Comparison of ENCODE assay signal across 16 cellular contexts in genomic region chr17:10739341-10739905, GRCh38. TPM values are rescaled to one million over a fixed set of nuclear protein-coding genes. Genes with fewer than 3 reads are reported as not detected.
A peak's percentile ranks its signal among the peaks of the same experiment; 100 is the strongest.
DNase-seq lines count a peak whose midpoint lies in the region; ATAC-seq and TF ChIP-seq lines count a peak whose summit lies in the region.
"Had no signal": no experiment of that assay in that cellular context is flagged by ENCODE, and none has a peak within 500 bp of the region (broad histone marks: within the 10 kb centered on the region; RNA-seq: fewer than 3 reads in every experiment).

No MANE protein-coding gene starts in this region.

- H3K9me3 ChIP-seq in right atrium auricular region: no peaks in the 10 kb centered on the region
- no peaks in the 10 kb centered on the region for H3K9me3 ChIP-seq in esophagus squamous epithelium
- H3K9me3 ChIP-seq: Peyer's patch had no signal

- H3K36me3 ChIP-seq in right atrium auricular region (no peaks in the 10 kb centered on the region), mesendoderm (ENCODE audit: control insufficient read depth, insufficient read depth, low read length) (no peaks in the 10 kb centered on the region), esophagus squamous epithelium (no peaks in the 10 kb centered on the region)
- H3K36me3 ChIP-seq: Peyer's patch had no signal

- ATAC-seq in Right ventricle myocardium superior (ENCODE audit: poor library complexity) (no peak), HG02840 (IDR thresholded peaks at IDR 0.05; ENCODE audit: low FRiP score, unreplicated experiment) (no peak)

- H3K4me1 ChIP-seq in right atrium auricular region: peaks cover 0 to 4% of the 10 kb centered on the region in 2 donors
- H3K4me1 ChIP-seq in mesendoderm (ENCODE audit: control insufficient read depth, low read depth, low read length): no peaks in the 10 kb centered on the region
- peaks cover 0 to 33% (median 4%) of the 10 kb centered on the region in 3 donors for H3K4me1 ChIP-seq in esophagus squamous epithelium

- no peak overlapping the region for H2BK120ac ChIP-seq in mesendoderm (ENCODE audit: low read depth, low read length)

- H2BK15ac ChIP-seq in mesendoderm (replicated peaks; ENCODE audit: low read depth): no peak overlapping the region

- peak overlapping the region; percentile 19 for H3K56ac ChIP-seq in mesendoderm (ENCODE audit: low read length)

- no peak for TF ChIP-seq POLR2A in esophagus squamous epithelium (IDR thresholded peaks at IDR 0.05)

- no peak overlapping the region for H3K4me2 ChIP-seq in mesendoderm (ENCODE audit: low read length)

- no peak overlapping the region for H2AK5ac ChIP-seq in mesendoderm (ENCODE audit: low read length)

- intact Hi-C loops in Right ventricle myocardium superior (cut with DNase I) (no loop called here), esophagus squamous epithelium (cut with DNase I) (no loop called here)

- no peak overlapping the region for H3K18ac ChIP-seq in mesendoderm (ENCODE audit: low read length)

- H3K27me3 ChIP-seq in right atrium auricular region: no peaks in the 10 kb centered on the region
- H3K27me3 ChIP-seq in mesendoderm (ENCODE audit: insufficient read depth, low read length, poor library complexity): no peaks in the 10 kb centered on the region
- H3K27me3 ChIP-seq in esophagus squamous epithelium: no peaks in the 10 kb centered on the region
- H3K27me3 ChIP-seq: Peyer's patch had no signal

- no peak overlapping the region for H2BK5ac ChIP-seq in mesendoderm (ENCODE audit: low read length)

- WGBS in mesendoderm (ENCODE audit: extremely low coverage, insufficient coverage, low lambda C conversion rate): no CpG with 5 or more reads among the region's 6 CpGs
- 77 to 89% methylated on average over 6 of the region's 6 CpGs for WGBS in esophagus squamous epithelium, 2 donors

- no peak overlapping the region for H3K23ac ChIP-seq in mesendoderm (ENCODE audit: low read length)

- no peak overlapping the region for H4K8ac ChIP-seq in mesendoderm (ENCODE audit: low read depth, low read length)

- DNase-seq in right atrium auricular region (ENCODE audit: low spot score) (peak; percentile 53), Right ventricle myocardium superior (no peak), mesendoderm (no peak), retina (peak; percentile 61), NCI-H187 treated with DMSO at 0.1 percent for 48 hours (lab: John Stamatoyannopoulos, UW) (no peak), esophagus squamous epithelium (lab: John Stamatoyannopoulos, UW) (no peak)
- DNase-seq in effector CD8-positive, alpha-beta T cell (lab: John Stamatoyannopoulos, UW): no peak
- DNase-seq: C1 segment of cervical spinal cord, DMS153, KBM-7, NCI-H1048, NCI-H1694, NCI-H446 treated with DMSO at 0.1 percent for 48 hours, NCI-H774 had no signal

- H3K4ac ChIP-seq in mesendoderm (ENCODE audit: low read depth, low read length): no peak overlapping the region

- no peaks in the 10 kb centered on the region for H3K79me1 ChIP-seq in mesendoderm (ENCODE audit: low read length)

- no peak for TF ChIP-seq CTCF in right atrium auricular region (IDR thresholded peaks at IDR 0.05)
- TF ChIP-seq CTCF in esophagus squamous epithelium (IDR thresholded peaks at IDR 0.05): no peak

- no peaks in the 10 kb centered on the region for H3K79me2 ChIP-seq in mesendoderm (ENCODE audit: control insufficient read depth, insufficient read depth, low read length)

- H3K4me3 ChIP-seq in right atrium auricular region (no peak overlapping the region), mesendoderm (ENCODE audit: low read length) (no peak overlapping the region), esophagus squamous epithelium (no peak overlapping the region)
- H3K4me3 ChIP-seq: Peyer's patch had no signal

- H3K9ac ChIP-seq in mesendoderm (ENCODE audit: low read length): no peak overlapping the region

- H4K5ac ChIP-seq in mesendoderm (ENCODE audit: low read length): no peak overlapping the region

- H3K27ac ChIP-seq in right atrium auricular region (no peak overlapping the region), mesendoderm (ENCODE audit: low read depth, low read length) (no peak overlapping the region), esophagus squamous epithelium (no peak overlapping the region)

RNA-seq across cellular contexts. Expression of gene TMEM220, which starts 9.6 kb away (rescaled TPM):
- total RNA-seq in right atrium auricular region: 1 to 10 TPM; 5.5 to 6.5 TPM
- 7.6 TPM for total RNA-seq in Right ventricle myocardium superior
- polyA plus RNA-seq in mesendoderm (2013, experiment 1 of 2): 4.3 TPM
- polyA plus RNA-seq in mesendoderm (2013, experiment 2 of 2): 5.0 TPM
- 1 to 10 TPM; 1.4 to 9.5 (median 6.3) TPM for total RNA-seq in esophagus squamous epithelium

RNA-seq across cellular contexts. Expression of gene ADPRM, which starts 42.0 kb away (rescaled TPM):
- total RNA-seq in right atrium auricular region (1 to 10 TPM; 2.4 to 3.8 TPM), Right ventricle myocardium superior (3.3 TPM), esophagus squamous epithelium (10 to 100 TPM in 1 of 4 donors, 1 to 10 TPM in 3; 3.3 to 11.8 (median 4.4) TPM)
- 5.7 TPM for polyA plus RNA-seq in mesendoderm (2013, experiment 1 of 2)
- polyA plus RNA-seq in mesendoderm (2013, experiment 2 of 2): 5.7 TPM

RNA-seq across cellular contexts. Expression of gene SCO1, which starts 42.1 kb away (rescaled TPM):
- total RNA-seq in right atrium auricular region (10 to 100 TPM; 14.6 to 21.6 TPM), Right ventricle myocardium superior (27.6 TPM), esophagus squamous epithelium (10 to 100 TPM; 15.4 to 25.6 (median 20.3) TPM)
- 29.8 TPM for polyA plus RNA-seq in mesendoderm (2013, experiment 1 of 2)
- 29.2 TPM for polyA plus RNA-seq in mesendoderm (2013, experiment 2 of 2)

Comparison
In these comparisons a context has a peak if more than half of its experiments do, and no peak if none do; other contexts are left out.
1. DNase-seq: peak in right atrium auricular region (single experiment) and retina (single experiment); none in Right ventricle myocardium superior (single experiment), mesendoderm (single experiment), NCI-H187 treated with DMSO at 0.1 percent for 48 hours (single experiment), effector CD8-positive, alpha-beta T cell (single experiment) and esophagus squamous epithelium (single experiment).